10 cellular contexts compared by ENCODE assay signal in the genomic region with DNA sequence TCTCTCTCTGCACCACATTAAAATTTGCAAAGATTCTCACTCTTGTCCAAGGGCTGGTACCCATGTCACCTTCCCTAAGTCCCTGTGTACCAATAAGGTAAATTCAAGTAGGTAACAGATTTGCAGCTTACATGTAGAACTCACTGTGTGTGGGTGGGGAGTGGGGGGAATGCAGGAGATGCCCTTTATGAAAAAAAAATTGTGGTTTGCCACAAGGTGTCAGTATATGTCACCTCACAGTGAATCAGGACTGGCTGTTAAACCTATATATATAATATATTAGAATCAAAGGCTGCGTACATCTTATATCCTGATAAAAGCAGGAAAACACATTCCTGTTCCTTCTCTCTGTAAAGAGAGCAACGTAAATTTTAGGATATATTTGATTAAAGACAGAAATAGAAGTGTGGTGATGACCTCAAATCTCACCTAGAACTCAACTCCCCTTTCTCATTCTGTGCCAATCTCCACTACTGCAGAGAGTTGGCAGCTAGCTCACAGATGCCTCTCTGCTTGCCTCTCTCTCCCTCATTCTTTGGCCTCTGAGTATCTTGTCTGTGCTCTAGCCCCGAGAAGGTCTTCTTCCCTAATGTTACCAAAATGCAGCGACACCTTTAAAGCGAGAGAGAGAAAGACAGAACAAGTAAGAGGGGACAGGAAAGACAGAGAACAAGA. TPM values are rescaled to one million over a fixed set of nuclear protein-coding genes. Genes with fewer than 3 reads are reported as not detected.
A peak's percentile ranks its signal among the peaks of the same experiment; 100 is the strongest.
DNase-seq lines count a peak whose midpoint lies in the region; ATAC-seq and TF ChIP-seq lines count a peak whose summit lies in the region.
"Had no signal": no experiment of that assay in that cellular context is flagged by ENCODE, and none has a peak within 500 bp of the region (broad histone marks: within the 10 kb centered on the region; RNA-seq: fewer than 3 reads in every experiment).

No MANE protein-coding gene starts in this region.

- H3K36me3 ChIP-seq in KMS-11 (ENCODE audit: insufficient read depth) (no peaks in the 10 kb centered on the region), liver (ENCODE audit: control insufficient read depth in 4 of 4, insufficient read depth in 3 of 4, low read depth in 1 of 4, low read length in 3 of 4) (no peaks in the 10 kb centered on the region)
- H3K36me3 ChIP-seq: thoracic aorta had no signal

- H3K9ac ChIP-seq in KMS-11 (no peak overlapping the region), liver (ENCODE audit: low read depth in 1 of 2, low read length in 2 of 2) (peak overlapping the region; percentile 70 to 90)

- no peaks in the 10 kb centered on the region for H4K20me1 ChIP-seq in KMS-11 (ENCODE audit: insufficient read depth)

- H3K27me3 ChIP-seq in KMS-11 (ENCODE audit: insufficient read depth, low read depth) = no peaks in the 10 kb centered on the region
- H3K27me3 ChIP-seq in liver (ENCODE audit: control insufficient read depth in 4 of 4, insufficient read depth in 4 of 4, low read length in 3 of 4) = no peaks in the 10 kb centered on the region

- no peak overlapping the region for H3K27ac Mint-ChIP-seq in activated T-helper 17 cell treated with anti-CD3 and anti-CD28 coated beads, Interleukin-2, amount 50 U/mL, for 72 hours
- H3K27ac Mint-ChIP-seq in stimulated activated memory B cell treated with anti-CD40 and anti-IgM and Interleukin-4, amounts not matched to agents 10 μg/mL and 1 μg/mL and 100 μg/mL, for 72 hours = no peak overlapping the region

- H3K27me3 Mint-ChIP-seq in activated T-helper 17 cell treated with anti-CD3 and anti-CD28 coated beads, Interleukin-2, amount 50 U/mL, for 72 hours = peaks cover 3% of the 10 kb centered on the region
- H3K27me3 Mint-ChIP-seq in stimulated activated memory B cell treated with anti-CD40 and anti-IgM and Interleukin-4, amounts not matched to agents 10 μg/mL and 1 μg/mL and 100 μg/mL, for 72 hours = peaks cover 4% of the 10 kb centered on the region

- H3K36me3 Mint-ChIP-seq in activated T-helper 17 cell treated with anti-CD3 and anti-CD28 coated beads, Interleukin-2, amount 50 U/mL, for 72 hours (ENCODE audit: low read depth) = no peaks in the 10 kb centered on the region
- no peaks in the 10 kb centered on the region for H3K36me3 Mint-ChIP-seq in stimulated activated memory B cell treated with anti-CD40 and anti-IgM and Interleukin-4, amounts not matched to agents 10 μg/mL and 1 μg/mL and 100 μg/mL, for 72 hours

- DNase-seq in DMS 273 (lab: John Stamatoyannopoulos, UW; ENCODE audit: unreplicated experiment) (peak; percentile 27), DMS 273 treated with DMSO at 0.1 percent for 48 hours (lab: John Stamatoyannopoulos, UW) (no peak)

- peak; percentile 47 to 50 for TF ChIP-seq RAD21 in liver (IDR thresholded peaks at IDR 0.05)

- no peaks in the 10 kb centered on the region for H3K9me3 ChIP-seq in liver (ENCODE audit: control insufficient read depth in 4 of 4, low read length in 3 of 4)

- H3K9me3 Mint-ChIP-seq in activated T-helper 17 cell treated with anti-CD3 and anti-CD28 coated beads, Interleukin-2, amount 50 U/mL, for 72 hours = peaks cover 3% of the 10 kb centered on the region
- H3K9me3 Mint-ChIP-seq in stimulated activated memory B cell treated with anti-CD40 and anti-IgM and Interleukin-4, amounts not matched to agents 10 μg/mL and 1 μg/mL and 100 μg/mL, for 72 hours = peaks cover 8% of the 10 kb centered on the region

- 29% methylated on average over 5 of the region's 5 CpGs for WGBS in liver

- no peak overlapping the region for H3K4me2 ChIP-seq in KMS-11

- H3K79me2 ChIP-seq in KMS-11 (ENCODE audit: insufficient read depth, low read depth) = no peaks in the 10 kb centered on the region

- TF ChIP-seq CTCF in KMS-11 (conservative IDR thresholded peaks at IDR 0.05; ENCODE audit: low read depth, low read length) (peak; percentile 57), liver (IDR thresholded peaks at IDR 0.05; ENCODE audit: low read depth, low read length, missing input control) (peak; percentile 17)

- ATAC-seq in activated T-helper 17 cell treated with anti-CD3 and anti-CD28 coated beads, Interleukin-2, amount 50 U/mL, for 72 hours (replicated peaks) = peak; percentile 48
- no peak for ATAC-seq in stimulated activated memory B cell treated with anti-CD40 and anti-IgM and Interleukin-4, amounts not matched to agents 10 μg/mL and 1 μg/mL and 100 μg/mL, for 72 hours
- no peak for ATAC-seq in GM21717 (IDR thresholded peaks at IDR 0.05; ENCODE audit: unreplicated experiment)
- no peak for ATAC-seq in HG02571 (IDR thresholded peaks at IDR 0.05; ENCODE audit: unreplicated experiment)

- H3K4me3 ChIP-seq in KMS-11 (IDR thresholded peaks at IDR 0.05; ENCODE audit: insufficient read depth, low read depth, low read length) (no peak overlapping the region), liver (ENCODE audit: low read depth in 1 of 3, low read length in 3 of 3) (peak overlapping the region; percentile 45 to 71 (median 49))
- H3K4me3 ChIP-seq: thoracic aorta had no signal

- no peak overlapping the region for H3K4me3 Mint-ChIP-seq in activated T-helper 17 cell treated with anti-CD3 and anti-CD28 coated beads, Interleukin-2, amount 50 U/mL, for 72 hours
- no peak overlapping the region for H3K4me3 Mint-ChIP-seq in stimulated activated memory B cell treated with anti-CD40 and anti-IgM and Interleukin-4, amounts not matched to agents 10 μg/mL and 1 μg/mL and 100 μg/mL, for 72 hours

- H3K27ac ChIP-seq in KMS-11 (no peak overlapping the region), liver (ENCODE audit: low read depth in 1 of 2, low read length in 2 of 2) (peak overlapping the region; percentile 85 to 97)
- H3K27ac ChIP-seq: thoracic aorta had no signal

- H2AFZ ChIP-seq in KMS-11 (ENCODE audit: low read depth) = no peak overlapping the region

- H3K4me1 ChIP-seq in KMS-11 (ENCODE audit: low read depth, poor library complexity, severe bottlenecking) = peaks cover 31% of the 10 kb centered on the region
- peaks cover 2 to 35% (median 27%) of the 10 kb centered on the region in 4 donors for H3K4me1 ChIP-seq in liver (ENCODE audit: control insufficient read depth in 4 of 4, insufficient read depth in 4 of 4, low read length in 3 of 4)

- peaks cover 17% of the 10 kb centered on the region for H3K4me1 Mint-ChIP-seq in activated T-helper 17 cell treated with anti-CD3 and anti-CD28 coated beads, Interleukin-2, amount 50 U/mL, for 72 hours
- peaks cover 9% of the 10 kb centered on the region for H3K4me1 Mint-ChIP-seq in stimulated activated memory B cell treated with anti-CD40 and anti-IgM and Interleukin-4, amounts not matched to agents 10 μg/mL and 1 μg/mL and 100 μg/mL, for 72 hours

TF ChIP-seq in liver, 16 proteins besides CTCF, POLR2A, EP300 and RAD21 (continues in another document):
- TF ChIP-seq JUND (IDR thresholded peaks at IDR 0.05) (no peak), YY1 (IDR thresholded peaks at IDR 0.05) (no peak), TAF1 (conservative IDR thresholded peaks at IDR 0.05) (no peak), SP1 (IDR thresholded peaks at IDR 0.05) (no peak), ATF3 (IDR thresholded peaks at IDR 0.05) (no peak), RXRA (IDR thresholded peaks at IDR 0.05) (no peak), HNF4G (IDR thresholded peaks at IDR 0.05) (no peak), EGR1 (IDR thresholded peaks at IDR 0.05; ENCODE audit: low read depth in 2 of 2) (no peak), FOXA2 (IDR thresholded peaks at IDR 0.05) (no peak), NR2F2 (IDR thresholded peaks at IDR 0.05) (no peak), HNF4A (conservative IDR thresholded peaks at IDR 0.05) (no peak), FOXA1 (IDR thresholded peaks at IDR 0.05) (no peak), GABPA (IDR thresholded peaks at IDR 0.05 in 1 of 2, conservative IDR thresholded peaks at IDR 0.05 in 1 of 2) (no peak)
- TF ChIP-seq, protein P1, sequence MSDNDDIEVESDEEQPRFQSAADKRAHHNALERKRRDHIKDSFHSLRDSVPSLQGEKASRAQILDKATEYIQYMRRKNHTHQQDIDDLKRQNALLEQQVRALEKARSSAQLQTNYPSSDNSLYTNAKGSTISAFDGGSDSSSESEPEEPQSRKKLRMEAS (IDR thresholded peaks at IDR 0.05) = no peak
- TF ChIP-seq, protein P2, sequence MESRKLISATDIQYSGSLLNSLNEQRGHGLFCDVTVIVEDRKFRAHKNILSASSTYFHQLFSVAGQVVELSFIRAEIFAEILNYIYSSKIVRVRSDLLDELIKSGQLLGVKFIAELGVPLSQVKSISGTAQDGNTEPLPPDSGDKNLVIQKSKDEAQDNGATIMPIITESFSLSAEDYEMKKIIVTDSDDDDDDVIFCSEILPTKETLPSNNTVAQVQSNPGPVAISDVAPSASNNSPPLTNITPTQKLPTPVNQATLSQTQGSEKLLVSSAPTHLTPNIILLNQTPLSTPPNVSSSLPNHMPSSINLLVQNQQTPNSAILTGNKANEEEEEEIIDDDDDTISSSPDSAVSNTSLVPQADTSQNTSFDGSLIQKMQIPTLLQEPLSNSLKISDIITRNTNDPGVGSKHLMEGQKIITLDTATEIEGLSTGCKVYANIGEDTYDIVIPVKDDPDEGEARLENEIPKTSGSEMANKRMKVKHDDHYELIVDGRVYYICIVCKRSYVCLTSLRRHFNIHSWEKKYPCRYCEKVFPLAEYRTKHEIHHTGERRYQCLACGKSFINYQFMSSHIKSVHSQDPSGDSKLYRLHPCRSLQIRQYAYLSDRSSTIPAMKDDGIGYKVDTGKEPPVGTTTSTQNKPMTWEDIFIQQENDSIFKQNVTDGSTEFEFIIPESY (IDR thresholded peaks at IDR 0.05) = no peak

RNA-seq across cellular contexts. Expression of gene XDH, which starts 0.5 kb away (rescaled TPM):
- 1 to 10 TPM in 1 of 2 donors, not detected in 1; 1.4 TPM for total RNA-seq in activated T-helper 17 cell treated with anti-CD3 and anti-CD28 coated beads, Interleukin-2, amount 50 U/mL, for 72 hours
- 10 to 100 TPM in 1 of 2 donors, 1 to 10 TPM in 1; 7.3 to 76.6 TPM for total RNA-seq in liver
- polyA plus RNA-seq in liver = 10 to 100 TPM in 1 of 2 donors, 1 to 10 TPM in 1; 6.8 to 16.8 TPM
- total RNA-seq: lung microvascular endothelial cell, thoracic aorta had no signal
